ENCODE assay signal across 10 cellular contexts in the genomic region with DNA sequence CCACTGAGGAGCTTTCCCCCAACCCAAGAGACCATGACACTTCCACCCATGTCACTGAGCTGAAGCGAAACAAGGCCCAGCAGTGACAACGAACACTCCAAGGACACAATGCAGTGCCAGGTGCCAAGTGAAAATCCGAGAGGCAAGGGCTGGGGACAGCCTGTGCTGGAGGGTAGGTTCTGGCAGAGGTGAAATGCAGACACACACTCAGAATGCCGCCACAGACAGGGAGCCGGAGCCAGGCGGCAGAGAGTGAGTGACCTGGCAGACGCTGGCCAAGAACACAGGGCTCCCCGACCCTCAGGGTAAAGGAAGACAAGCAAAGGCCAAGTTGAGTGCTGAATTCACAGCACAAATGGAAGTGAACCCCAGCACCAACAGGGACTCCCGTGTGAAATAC.
A peak's percentile ranks its signal among the peaks of the same experiment; 100 is the strongest.
DNase-seq lines count a peak whose midpoint lies in the region; ATAC-seq and TF ChIP-seq lines count a peak whose summit lies in the region.
"Had no signal": no experiment of that assay in that cellular context is flagged by ENCODE, and none has a peak within 500 bp of the region (broad histone marks: within the 10 kb centered on the region; RNA-seq: fewer than 3 reads in every experiment).

No MANE protein-coding gene starts in this region.

- peak overlapping the region; percentile 93 for H3K27ac Mint-ChIP-seq in stimulated activated naive CD8-positive, alpha-beta T cell treated with anti-CD3 and anti-CD28 coated beads, Interleukin-15, Interleukin-2, amounts not matched to agents 100 ng/mL and 50 ng/mL, for 24 hours

- peaks cover 99% of the 10 kb centered on the region for H3K4me1 Mint-ChIP-seq in stimulated activated naive CD8-positive, alpha-beta T cell treated with anti-CD3 and anti-CD28 coated beads, Interleukin-15, Interleukin-2, amounts not matched to agents 100 ng/mL and 50 ng/mL, for 24 hours (ENCODE audit: low read depth)

- H3F3A ChIP-seq in PC-9 (ENCODE audit: insufficient read depth, low read depth), result peaks cover 9% of the 10 kb centered on the region; the same call in 1 of the 2 replicates

- H3K9me3 Mint-ChIP-seq in stimulated activated naive CD8-positive, alpha-beta T cell treated with anti-CD3 and anti-CD28 coated beads, Interleukin-15, Interleukin-2, amounts not matched to agents 100 ng/mL and 50 ng/mL, for 24 hours, result no peaks in the 10 kb centered on the region

- H4K20me1 ChIP-seq in osteoblast (ENCODE audit: insufficient read depth, low read length) (no peaks in the 10 kb centered on the region), PC-9 (ENCODE audit: insufficient read depth) (no peaks in the 10 kb centered on the region)

- 63% methylated on average over 9 of the region's 9 CpGs for WGBS in prostate gland

- H3K27ac ChIP-seq in prostate gland, result peak overlapping the region; percentile 59 to 74
- H3K27ac ChIP-seq in osteoblast (ENCODE audit: low read depth, low read length), result no peak overlapping the region
- no peak overlapping the region for H3K27ac ChIP-seq in PC-9

- H3K27me3 ChIP-seq in prostate gland (replicated peaks; ENCODE audit: insufficient read depth), result no peaks in the 10 kb centered on the region
- H3K27me3 ChIP-seq in osteoblast (ENCODE audit: insufficient read depth, low read length), result no peaks in the 10 kb centered on the region
- no peaks in the 10 kb centered on the region for H3K27me3 ChIP-seq in PC-9 (ENCODE audit: insufficient read depth, low read depth)

- ATAC-seq in stimulated activated naive CD8-positive, alpha-beta T cell treated with anti-CD3 and anti-CD28 coated beads, Interleukin-15, Interleukin-2, amounts not matched to agents 100 U/mL and 50 U/mL, for 24 hours, result no peak
- ATAC-seq in Right ventricle myocardium superior (ENCODE audit: poor library complexity), result peak; percentile 81
- no peak for ATAC-seq in HG02610 (IDR thresholded peaks at IDR 0.05; ENCODE audit: unreplicated experiment)

- peaks cover 19% of the 10 kb centered on the region for H3K4me1 ChIP-seq in prostate gland (replicated peaks)
- H3K4me1 ChIP-seq in osteoblast (ENCODE audit: insufficient read depth, low read length), result peaks cover 9% of the 10 kb centered on the region
- peaks cover 16% of the 10 kb centered on the region for H3K4me1 ChIP-seq in PC-9 (replicated peaks; ENCODE audit: insufficient read depth)

- TF ChIP-seq CTCF in prostate gland (IDR thresholded peaks at IDR 0.05), result no peak
- no peak for TF ChIP-seq CTCF in osteoblast (IDR thresholded peaks at IDR 0.05; ENCODE audit: extremely low read depth, low read depth, low read length)
- no peak for TF ChIP-seq CTCF in PC-9 (conservative IDR thresholded peaks at IDR 0.05)

- no peaks in the 10 kb centered on the region for H3K9me2 ChIP-seq in PC-9 (ENCODE audit: insufficient read depth)

- H3K36me3 ChIP-seq in prostate gland (no peaks in the 10 kb centered on the region), osteoblast (ENCODE audit: insufficient read depth, low read length) (peaks cover 2% of the 10 kb centered on the region), PC-9 (ENCODE audit: low read depth) (no peaks in the 10 kb centered on the region)

- H3K4me2 ChIP-seq in osteoblast (ENCODE audit: insufficient read depth, low read length) (no peak overlapping the region), PC-9 (no peak overlapping the region)

- H3K4me3 ChIP-seq in prostate gland (no peak overlapping the region), osteoblast (ENCODE audit: insufficient read depth, low read length) (no peak overlapping the region), PC-9 (no peak overlapping the region)

- H3K79me2 ChIP-seq in osteoblast (ENCODE audit: insufficient read depth, low read length), result peaks cover 58% of the 10 kb centered on the region
- no peaks in the 10 kb centered on the region for H3K79me2 ChIP-seq in PC-9 (ENCODE audit: low read depth)

- H3K36me3 Mint-ChIP-seq in stimulated activated naive CD8-positive, alpha-beta T cell treated with anti-CD3 and anti-CD28 coated beads, Interleukin-15, Interleukin-2, amounts not matched to agents 100 ng/mL and 50 ng/mL, for 24 hours (ENCODE audit: low read depth), result peaks cover 5% of the 10 kb centered on the region

- POLR2A ChIA-PET in PC-9 (lab: Charles Lee; ENCODE audit: unreplicated experiment), result no interaction called here

- no peak overlapping the region for H3K4me3 Mint-ChIP-seq in stimulated activated naive CD8-positive, alpha-beta T cell treated with anti-CD3 and anti-CD28 coated beads, Interleukin-15, Interleukin-2, amounts not matched to agents 100 ng/mL and 50 ng/mL, for 24 hours

- intact Hi-C loops in Right ventricle myocardium superior (cut with DNase I) (no loop called here), prostate gland (cut with DNase I) (no loop called here), PC-9 (cut with micrococcal nuclease; ENCODE audit: unreplicated experiment) (no loop called here)

- no peak for TF ChIP-seq POLR2A in prostate gland (IDR thresholded peaks at IDR 0.05)

- CTCF ChIA-PET in PC-9 (lab: Charles Lee), result no interaction called here

- H3K27me3 Mint-ChIP-seq in stimulated activated naive CD8-positive, alpha-beta T cell treated with anti-CD3 and anti-CD28 coated beads, Interleukin-15, Interleukin-2, amounts not matched to agents 100 ng/mL and 50 ng/mL, for 24 hours, result no peaks in the 10 kb centered on the region

- H2AFZ ChIP-seq in osteoblast (ENCODE audit: low read length) (no peak overlapping the region), PC-9 (no peak overlapping the region)

- no peaks in the 10 kb centered on the region for H3K9me3 ChIP-seq in prostate gland
- H3K9me3 ChIP-seq in osteoblast (ENCODE audit: low read depth, low read length), result no peaks in the 10 kb centered on the region
- H3K9me3 ChIP-seq in PC-9 (ENCODE audit: insufficient read depth, low read depth), result no peaks in the 10 kb centered on the region

- no TSS peak for BruUV-seq in PC-9 (replicated peaks; lab: Mats Ljungman, UMichigan)

- no peak for DNase-seq in stimulated activated naive CD8-positive, alpha-beta T cell treated with anti-CD3 and anti-CD28 coated beads, Interleukin-15, Interleukin-2, amounts not matched to agents 100 U/mL and 50 U/mL, for 24 hours
- DNase-seq in Right ventricle myocardium superior, result peak; percentile 72
- DNase-seq in prostate gland (ENCODE audit: low spot score), result no peak
- DNase-seq in osteoblast (ENCODE audit: insufficient read length, low spot score, missing footprints), result no peak
- DNase-seq in occipital lobe (lab: John Stamatoyannopoulos, UW), result no peak
- DNase-seq in PC-9, result no peak
- DNase-seq: OCI-M1, small intestine had no signal

Comparison
In these comparisons a context has a peak if more than half of its experiments do, and no peak if none do; other contexts are left out.
1. H3K27ac ChIP-seq: peak in prostate gland (2 of 2); none in osteoblast (single experiment) and PC-9 (single experiment).